23 cellular contexts compared by ENCODE assay signal in genomic region chr18:53887447-53887846, GRCh38.
"Had no signal": no experiment of that assay in that cellular context is flagged by ENCODE, and none has a peak within 500 bp of the region (broad histone marks: within the 10 kb centered on the region; RNA-seq: fewer than 3 reads in every experiment).

No MANE protein-coding gene starts in this region.

- H3K9me3 Mint-ChIP-seq: nephron progenitor cell; stimulated activated memory B cell treated with anti-CD40 and anti-IgM and Interleukin-4, amounts not matched to agents 10 μg/mL and 1 μg/mL and 100 μg/mL, for 72 hours had no signal

- H2AFZ ChIP-seq: parathyroid adenoma had no signal

- DNase-seq: effector memory CD4-positive, alpha-beta T cell; foreskin fibroblast; immature natural killer cell; kidney; left cardiac atrium; left ventricle myocardium superior; mesendoderm; naive thymus-derived CD4-positive, alpha-beta T cell; nephron progenitor cell; psoas muscle; retina; spleen; stimulated activated CD4-positive, alpha-beta T cell treated with anti-CD3 and anti-CD28 coated beads, Interleukin-15, amount 100 ng/mL, for 24 hours; stimulated activated CD4-positive, alpha-beta T cell treated with anti-CD3 and anti-CD28 coated beads, Interleukin-1b, Interleukin-23, amount 100 ng/mL, for 48 hours; stimulated activated CD4-positive, alpha-beta T cell treated with anti-CD3 and anti-CD28 coated beads, Interleukin-4, amount 100 ng/mL, for 24 hours; tibial artery had no signal

- H3K4me1 Mint-ChIP-seq: immature natural killer cell; naive thymus-derived CD4-positive, alpha-beta T cell; nephron progenitor cell; stimulated activated memory B cell treated with anti-CD40 and anti-IgM and Interleukin-4, amounts not matched to agents 10 μg/mL and 1 μg/mL and 100 μg/mL, for 72 hours had no signal

- H3K4me3 Mint-ChIP-seq: immature natural killer cell; naive thymus-derived CD4-positive, alpha-beta T cell; nephron progenitor cell; stimulated activated memory B cell treated with anti-CD40 and anti-IgM and Interleukin-4, amounts not matched to agents 10 μg/mL and 1 μg/mL and 100 μg/mL, for 72 hours; stimulated activated naive CD8-positive, alpha-beta T cell treated with anti-CD3 and anti-CD28 coated beads, Interleukin-15, Interleukin-2, amounts not matched to agents 100 ng/mL and 50 ng/mL, for 24 hours had no signal

- H3K27ac ChIP-seq: gastroesophageal sphincter, parathyroid adenoma, psoas muscle, spleen, tibial artery had no signal

- H3K27me3 Mint-ChIP-seq: stimulated activated naive CD8-positive, alpha-beta T cell treated with anti-CD3 and anti-CD28 coated beads, Interleukin-15, Interleukin-2, amounts not matched to agents 100 ng/mL and 50 ng/mL, for 24 hours had no signal

- H3K4me1 ChIP-seq: gastroesophageal sphincter, parathyroid adenoma, psoas muscle, spleen, tibial artery had no signal

- H3K9me3 ChIP-seq: gastroesophageal sphincter, psoas muscle, spleen had no signal

- H3K4me3 ChIP-seq: gastroesophageal sphincter, psoas muscle, spleen, tibial artery had no signal

- FAIRE-seq: endometrium, kidney had no signal

- ATAC-seq: esophagus mucosa; gastroesophageal sphincter; left cardiac atrium; left ventricle myocardium superior; naive thymus-derived CD4-positive, alpha-beta T cell; psoas muscle; sciatic nerve had no signal

- H3K9ac ChIP-seq: parathyroid adenoma had no signal

- H3K27me3 ChIP-seq: gastroesophageal sphincter, spleen, tibial artery had no signal

- H3K79me2 ChIP-seq: parathyroid adenoma had no signal

- H3K36me3 Mint-ChIP-seq: naive thymus-derived CD4-positive, alpha-beta T cell; stimulated activated memory B cell treated with anti-CD40 and anti-IgM and Interleukin-4, amounts not matched to agents 10 μg/mL and 1 μg/mL and 100 μg/mL, for 72 hours had no signal

- H3K36me3 ChIP-seq: gastroesophageal sphincter, spleen, tibial artery had no signal

- H3K27ac Mint-ChIP-seq: immature natural killer cell; naive thymus-derived CD4-positive, alpha-beta T cell; nephron progenitor cell; stimulated activated memory B cell treated with anti-CD40 and anti-IgM and Interleukin-4, amounts not matched to agents 10 μg/mL and 1 μg/mL and 100 μg/mL, for 72 hours; stimulated activated naive CD8-positive, alpha-beta T cell treated with anti-CD3 and anti-CD28 coated beads, Interleukin-15, Interleukin-2, amounts not matched to agents 100 ng/mL and 50 ng/mL, for 24 hours had no signal
